18 cellular contexts compared by ENCODE assay signal in genomic region chr5:111731638-111732037, GRCh38. TPM values are rescaled to one million over a fixed set of nuclear protein-coding genes. Genes with fewer than 3 reads are reported as not detected.
DNase-seq lines count a peak whose midpoint lies in the region; ATAC-seq, FAIRE-seq and TF ChIP-seq lines count a peak whose summit lies in the region.
"Had no signal": no experiment of that assay in that cellular context is flagged by ENCODE, and none has a peak within 500 bp of the region (broad histone marks: within the 10 kb centered on the region; RNA-seq: fewer than 3 reads in every experiment).

No MANE protein-coding gene starts in this region.

- H3K9ac ChIP-seq in DND-41 (ENCODE audit: low read depth, low read length): no peak overlapping the region
- H3K9ac ChIP-seq in astrocyte (ENCODE audit: low read length): no peak overlapping the region

- H3K4me1 Mint-ChIP-seq in astrocyte (ENCODE audit: low read depth, unreplicated experiment): peaks cover 25% of the 10 kb centered on the region
- H3K4me1 Mint-ChIP-seq in mesothelial cell of epicardium: peaks cover 35% of the 10 kb centered on the region
- no peaks in the 10 kb centered on the region for H3K4me1 Mint-ChIP-seq in stimulated activated naive B cell treated with anti-CD40 and anti-IgM and Interleukin-4, amounts not matched to agents 10 μg/mL and 1 μg/mL and 100 μg/mL, for 72 hours
- H3K4me1 Mint-ChIP-seq in CD4-positive, alpha-beta T cell (ENCODE audit: low read depth): peaks cover 5% of the 10 kb centered on the region

- intact Hi-C loops in CD4-positive, alpha-beta T cell (cut with DNase I, micrococcal nuclease): no loop called here

- H3K9me3 Mint-ChIP-seq in astrocyte (ENCODE audit: unreplicated experiment) (no peaks in the 10 kb centered on the region), mesothelial cell of epicardium (no peaks in the 10 kb centered on the region)
- no peaks in the 10 kb centered on the region for H3K9me3 Mint-ChIP-seq in stimulated activated naive B cell treated with anti-CD40 and anti-IgM and Interleukin-4, amounts not matched to agents 10 μg/mL and 1 μg/mL and 100 μg/mL, for 72 hours
- H3K9me3 Mint-ChIP-seq in CD4-positive, alpha-beta T cell: no peaks in the 10 kb centered on the region

- H3K27ac Mint-ChIP-seq in astrocyte (ENCODE audit: unreplicated experiment): peak overlapping the region; percentile 72
- peak overlapping the region; percentile 35 for H3K27ac Mint-ChIP-seq in mesothelial cell of epicardium
- H3K27ac Mint-ChIP-seq in stimulated activated naive B cell treated with anti-CD40 and anti-IgM and Interleukin-4, amounts not matched to agents 10 μg/mL and 1 μg/mL and 100 μg/mL, for 72 hours: no peak overlapping the region
- H3K27ac Mint-ChIP-seq in CD4-positive, alpha-beta T cell: no peak overlapping the region

- H3K27ac ChIP-seq in 22Rv1: peak overlapping the region; percentile 5; the same call in 1 of the 2 replicates
- H3K27ac ChIP-seq in DND-41 (ENCODE audit: low read length): peak overlapping the region; percentile 43; the same call in 1 of the 2 replicates
- no peak overlapping the region for H3K27ac ChIP-seq in astrocyte (ENCODE audit: low read depth, low read length)
- no peak overlapping the region for H3K27ac ChIP-seq in CD4-positive, alpha-beta T cell (ENCODE audit: low read depth, low read length)
- H3K27ac ChIP-seq: C4-2B, HL-60 had no signal

- ATAC-seq in DND-41 (ENCODE audit: insufficient read depth, low read depth): no peak
- no peak for ATAC-seq in stimulated activated naive B cell treated with anti-CD40 and anti-IgM and Interleukin-4, amounts not matched to agents 10 μg/mL and 1 μg/mL and 100 μg/mL, for 72 hours (replicated peaks)
- ATAC-seq in CD4-positive, alpha-beta T cell (ENCODE audit: poor library complexity): no peak
- no peak for ATAC-seq in GM21529 (IDR thresholded peaks at IDR 0.05; ENCODE audit: unreplicated experiment)
- ATAC-seq: SK-N-SH treated with all-trans-retinoic acid at 6 μM for 48 hours had no signal

- TF ChIP-seq CTCF in 22Rv1 (IDR thresholded peaks at IDR 0.05) (no peak), DND-41 (IDR thresholded peaks at IDR 0.05; ENCODE audit: borderline replicate concordance, extremely low read depth, low read length, poor library complexity, severe bottlenecking) (no peak), astrocyte (IDR thresholded peaks at IDR 0.05; ENCODE audit: insufficient read depth, low read depth, low read length) (no peak), mesothelial cell of epicardium (IDR thresholded peaks at IDR 0.05; ENCODE audit: unreplicated experiment) (no peak)
- TF ChIP-seq CTCF in CD4-positive, alpha-beta T cell (IDR thresholded peaks at IDR 0.05): no peak

- H3K36me3 Mint-ChIP-seq in astrocyte (ENCODE audit: low read depth, unreplicated experiment) (peaks cover 42% of the 10 kb centered on the region), mesothelial cell of epicardium (peaks cover 61% of the 10 kb centered on the region)
- H3K36me3 Mint-ChIP-seq in stimulated activated naive B cell treated with anti-CD40 and anti-IgM and Interleukin-4, amounts not matched to agents 10 μg/mL and 1 μg/mL and 100 μg/mL, for 72 hours: peaks cover 6 to 7% of the 10 kb centered on the region in 2 donors
- no peaks in the 10 kb centered on the region for H3K36me3 Mint-ChIP-seq in CD4-positive, alpha-beta T cell (ENCODE audit: low read depth)

- peaks cover 5% of the 10 kb centered on the region; the same call in 1 of the 2 replicates for H4K20me1 ChIP-seq in DND-41 (ENCODE audit: insufficient read depth, low read length)
- H4K20me1 ChIP-seq in astrocyte (ENCODE audit: insufficient read depth, low read length): no peaks in the 10 kb centered on the region

- H3K4me1 ChIP-seq in DND-41 (ENCODE audit: insufficient read depth, low read length) (peaks cover 13% of the 10 kb centered on the region), astrocyte (ENCODE audit: insufficient read depth, low read length) (peaks cover 20% of the 10 kb centered on the region)

- H3K27me3 Mint-ChIP-seq in astrocyte (ENCODE audit: low read depth, unreplicated experiment) (no peaks in the 10 kb centered on the region), mesothelial cell of epicardium (ENCODE audit: low read depth) (no peaks in the 10 kb centered on the region)
- no peaks in the 10 kb centered on the region for H3K27me3 Mint-ChIP-seq in stimulated activated naive B cell treated with anti-CD40 and anti-IgM and Interleukin-4, amounts not matched to agents 10 μg/mL and 1 μg/mL and 100 μg/mL, for 72 hours
- no peaks in the 10 kb centered on the region for H3K27me3 Mint-ChIP-seq in CD4-positive, alpha-beta T cell

- no peak for FAIRE-seq in astrocyte (lab: Jason Lieb, UNC)
- FAIRE-seq: HTR-8/SVneo had no signal

- POLR2A ChIA-PET in CD4-positive, alpha-beta T cell (lab: Charles Lee): no interaction called here

- H3K27me3 ChIP-seq in DND-41 (ENCODE audit: insufficient read depth, low read length, poor library complexity) (no peaks in the 10 kb centered on the region), astrocyte (ENCODE audit: insufficient read depth, low read length) (no peaks in the 10 kb centered on the region)
- H3K27me3 ChIP-seq in CD4-positive, alpha-beta T cell (ENCODE audit: control insufficient read depth, insufficient read depth, low read length): no peaks in the 10 kb centered on the region

- CTCF ChIA-PET in CD4-positive, alpha-beta T cell (lab: Charles Lee): no interaction called here

- H3K4me2 ChIP-seq in DND-41 (ENCODE audit: insufficient read depth, low read length): no peak overlapping the region
- H3K4me2 ChIP-seq in astrocyte (ENCODE audit: low read length): no peak overlapping the region

- no peak overlapping the region for H3K4me3 Mint-ChIP-seq in astrocyte (ENCODE audit: unreplicated experiment)
- no peak overlapping the region for H3K4me3 Mint-ChIP-seq in mesothelial cell of epicardium
- H3K4me3 Mint-ChIP-seq in stimulated activated naive B cell treated with anti-CD40 and anti-IgM and Interleukin-4, amounts not matched to agents 10 μg/mL and 1 μg/mL and 100 μg/mL, for 72 hours: no peak overlapping the region
- no peak overlapping the region for H3K4me3 Mint-ChIP-seq in CD4-positive, alpha-beta T cell

- H2AFZ ChIP-seq in DND-41 (ENCODE audit: low read depth, low read length) (no peak overlapping the region), astrocyte (ENCODE audit: low read depth, low read length) (no peak overlapping the region)

- H3K79me2 ChIP-seq in DND-41 (ENCODE audit: insufficient read depth, low read length) (peaks cover 44% of the 10 kb centered on the region), astrocyte (ENCODE audit: insufficient read depth, low read length) (peaks cover 43% of the 10 kb centered on the region)

- H3K4me3 ChIP-seq in DND-41 (ENCODE audit: low read depth in 1 of 2, low read length in 2 of 2) (no peak overlapping the region), astrocyte (ENCODE audit: insufficient read depth, low read depth, low read length) (no peak overlapping the region)

- peaks cover 96% of the 10 kb centered on the region for H3K36me3 ChIP-seq in DND-41 (ENCODE audit: insufficient read depth, low read length)
- H3K36me3 ChIP-seq in astrocyte (ENCODE audit: insufficient read depth, low read length): peaks cover 62% of the 10 kb centered on the region

- H3K9me3 ChIP-seq in DND-41 (ENCODE audit: insufficient read depth, low read length, severe bottlenecking) (no peaks in the 10 kb centered on the region), astrocyte (ENCODE audit: insufficient read depth, low read depth, low read length) (no peaks in the 10 kb centered on the region)
- no peaks in the 10 kb centered on the region for H3K9me3 ChIP-seq in CD4-positive, alpha-beta T cell (ENCODE audit: control insufficient read depth, low read length)

- no peak for DNase-seq in DND-41
- DNase-seq in astrocyte (ENCODE audit: low read depth): no peak
- no peak for DNase-seq in mesothelial cell of epicardium (ENCODE audit: low spot score in 2 of 2, unreplicated experiment in 2 of 2)
- no peak for DNase-seq in middle frontal gyrus (ENCODE audit: extremely low spot score, low spot score)
- no peak for DNase-seq in stimulated activated naive B cell treated with anti-CD40 and anti-IgM and Interleukin-4, amounts not matched to agents 10 μg/mL and 1 μg/mL and 100 μg/mL, for 72 hours
- no peak for DNase-seq in CD4-positive, alpha-beta T cell
- DNase-seq: COR-L47, DMS153, GOT3, NCI-H146, NCI-H2227 treated with DMSO at 0.1 percent for 48 hours, SHP77 treated with DMSO at 0.1 percent for 48 hours had no signal

RNA-seq across cellular contexts. Expression of gene NREP, which starts 25.4 kb away (rescaled TPM):
- total RNA-seq in astrocyte (185 and 188 TPM in 2 replicates), mesothelial cell of epicardium (756 to 790 TPM (median 778 TPM) in 3 replicates)
- total RNA-seq in CD4-positive, alpha-beta T cell: 1 to 10 TPM; 2.3 to 2.9 TPM

Comparison
In these comparisons a context has a peak if more than half of its experiments do, and no peak if none do; other contexts are left out.
1. H3K27ac ChIP-seq: peak in 22Rv1 (single experiment) and DND-41 (single experiment); none in astrocyte (single experiment) and CD4-positive, alpha-beta T cell (single experiment).
2. H3K27ac Mint-ChIP-seq: peak in astrocyte (single experiment) and mesothelial cell of epicardium (single experiment); none in stimulated activated naive B cell treated with anti-CD40 and anti-IgM and Interleukin-4, amounts not matched to agents 10 μg/mL and 1 μg/mL and 100 μg/mL, for 72 hours (single experiment) and CD4-positive, alpha-beta T cell (single experiment).
3. RNA of gene NREP, which starts 25.4 kb away (total RNA-seq): 756 to 790 TPM in mesothelial cell of epicardium and 185 to 188 TPM in astrocyte; 2.3 to 2.9 TPM in CD4-positive, alpha-beta T cell; every median in the first group is over 10 times any median in the second.